ENCODE assay signal across 1 cellular context in genomic region chr12:118544569-118544968, GRCh38.
TF ChIP-seq lines count a peak whose summit lies in the region.

No MANE protein-coding gene starts in this region.

TF ChIP-seq in IMR-90, 13 proteins besides CTCF, POLR2A, EP300 and RAD21:
- TF ChIP-seq BHLHE40 (IDR thresholded peaks at IDR 0.05; ENCODE audit: low read depth, low read length) = no peak
- no peak for TF ChIP-seq MAZ (IDR thresholded peaks at IDR 0.05; ENCODE audit: borderline replicate concordance, low read depth, low read length)
- no peak for TF ChIP-seq ELK1 (IDR thresholded peaks at IDR 0.05; ENCODE audit: borderline replicate concordance, low read depth, low read length)
- no peak for TF ChIP-seq MAFK (IDR thresholded peaks at IDR 0.05; ENCODE audit: low read depth, low read length)
